In genomic region chr5:179818746-179819295, GRCh38 we compare ENCODE assay signal across 1 cellular context.
TF ChIP-seq lines count a peak whose summit lies in the region.

No MANE protein-coding gene starts in this region.

TF ChIP-seq in K562, 482 proteins besides CTCF, POLR2A, EP300 and RAD21 (continued from another document and continues in another):
- TF ChIP-seq ZNF655 (CRISPR knock-in tag; IDR thresholded peaks at IDR 0.05) (no peak), USF2 (CRISPR knock-in tag; IDR thresholded peaks at IDR 0.05) (peak; percentile 92), HMG20B (CRISPR knock-in tag; IDR thresholded peaks at IDR 0.05) (no peak), THRA (IDR thresholded peaks at IDR 0.05) (no peak), ATF6 (CRISPR knock-in tag; IDR thresholded peaks at IDR 0.05) (no peak), ZSCAN32 (CRISPR knock-in tag; IDR thresholded peaks at IDR 0.05) (no peak), KDM5B (IDR thresholded peaks at IDR 0.05; ENCODE audit: insufficient replicate concordance, low read depth, low read length) (peak; percentile 46), ZBTB9 (CRISPR knock-in tag; IDR thresholded peaks at IDR 0.05) (peak; percentile 92), ATF2 (CRISPR knock-in tag; IDR thresholded peaks at IDR 0.05) (no peak), ZNF589 (CRISPR knock-in tag; IDR thresholded peaks at IDR 0.05; ENCODE audit: low read depth) (peak; percentile 0; the same call in 1 of the 2 replicates), VEZF1 (CRISPR knock-in tag; IDR thresholded peaks at IDR 0.05) (peak; percentile 85), ZC3H8 (IDR thresholded peaks at IDR 0.05) (no peak), FOS (IDR thresholded peaks at IDR 0.05; ENCODE audit: extremely low read depth, insufficient read length) (peak; percentile 57), SP2 (IDR thresholded peaks at IDR 0.05; ENCODE audit: extremely low read depth, low read depth, low read length, poor library complexity, severe bottlenecking) (no peak), CREB5 (CRISPR knock-in tag; IDR thresholded peaks at IDR 0.05) (no peak), BDP1 (IDR thresholded peaks at IDR 0.05; ENCODE audit: insufficient read depth, insufficient read length) (no peak), ZC3H11A (IDR thresholded peaks at IDR 0.05; ENCODE audit: low read depth, low read length) (no peak), ZNF212 (CRISPR knock-in tag; IDR thresholded peaks at IDR 0.05) (no peak), GABPB1 (CRISPR knock-in tag; IDR thresholded peaks at IDR 0.05) (peak; percentile 55), RBM34 (IDR thresholded peaks at IDR 0.05; ENCODE audit: borderline replicate concordance, insufficient read depth, low read length) (no peak), SMARCE1 (IDR thresholded peaks at IDR 0.05) (peak; percentile 77), MCM7 (IDR thresholded peaks at IDR 0.05) (no peak), LCOR (CRISPR knock-in tag; IDR thresholded peaks at IDR 0.05) (peak; percentile 71; the same call in 1 of the 2 replicates), NCOR1 (IDR thresholded peaks at IDR 0.05) (peak; percentile 93), RCOR1 (IDR thresholded peaks at IDR 0.05; ENCODE audit: borderline replicate concordance in 1 of 2, low read depth in 2 of 2, low read length in 2 of 2) (peak in 1 of 2 experiments; percentile 70; a peak in 1 of 4 replicates), BHLHE40 (IDR thresholded peaks at IDR 0.05; ENCODE audit: low read length) (peak; percentile 60), ZNF197 (CRISPR knock-in tag; IDR thresholded peaks at IDR 0.05; ENCODE audit: low read depth) (peak; percentile 18; the same call in 1 of the 2 replicates), PURB (CRISPR knock-in tag; IDR thresholded peaks at IDR 0.05; ENCODE audit: low read depth) (no peak), PHF21A (IDR thresholded peaks at IDR 0.05; ENCODE audit: borderline replicate concordance, low read depth) (peak; percentile 68; the same call in 1 of the 2 replicates), HMGXB4 (CRISPR knock-in tag; IDR thresholded peaks at IDR 0.05) (no peak), AFF4 (CRISPR knock-in tag; IDR thresholded peaks at IDR 0.05) (no peak; the same call in none of the 2 replicates), ZNF146 (CRISPR knock-in tag; IDR thresholded peaks at IDR 0.05; ENCODE audit: unreplicated experiment) (no peak), UBTF (IDR thresholded peaks at IDR 0.05; ENCODE audit: borderline replicate concordance in 1 of 2, low read depth in 2 of 2, low read length in 2 of 2) (peak; percentile 85 to 86; a peak in 3 of 4 replicates), TRIM24 (IDR thresholded peaks at IDR 0.05) (peak; percentile 38 to 62; a peak in 2 of 4 replicates), NELFE (IDR thresholded peaks at IDR 0.05; ENCODE audit: insufficient read depth, insufficient read length) (no peak), ZBTB7A (IDR thresholded peaks at IDR 0.05; ENCODE audit: borderline replicate concordance, control insufficient read depth, low read depth, low read length) (peak; percentile 88), ZBTB2 (IDR thresholded peaks at IDR 0.05) (peak; percentile 12; the same call in 1 of the 2 replicates), ZNF780A (CRISPR knock-in tag; IDR thresholded peaks at IDR 0.05) (no peak)
